Comparison of ENCODE assay signal across 17 cellular contexts in genomic region chr1:76083189-76083588, GRCh38.
DNase-seq lines count a peak whose midpoint lies in the region; ATAC-seq and TF ChIP-seq lines count a peak whose summit lies in the region.
"Had no signal": no experiment of that assay in that cellular context is flagged by ENCODE, and none has a peak within 500 bp of the region (broad histone marks: within the 10 kb centered on the region; RNA-seq: fewer than 3 reads in every experiment).

No MANE protein-coding gene starts in this region.

- H3K27me3 Mint-ChIP-seq in activated naive CD8-positive, alpha-beta T cell treated with anti-CD3 and anti-CD28 coated beads, Interleukin-2, amount 50 U/mL, for 24 hours = no peaks in the 10 kb centered on the region
- H3K27me3 Mint-ChIP-seq: activated CD8-positive, alpha-beta T cell treated with anti-CD3 and anti-CD28 coated beads for 36 hours; dendritic cell treated with granulocyte-macrophage colony-stimulating factor and Interleukin-4, amounts not matched to agents 40 ng/mL and 50 ng/mL, for 4 days; stimulated activated naive CD8-positive, alpha-beta T cell treated with anti-CD3 and anti-CD28 coated beads, Interleukin-15, Interleukin-2, amounts not matched to agents 100 ng/mL and 50 ng/mL, for 24 hours had no signal

- no peaks in the 10 kb centered on the region for H3K36me3 ChIP-seq in GM06990 (ENCODE audit: control insufficient read depth, insufficient read depth, low read length)

- intact Hi-C loops in head of caudate nucleus (cut with DNase I) = no loop called here

- DNase-seq in GM06990 (ENCODE audit: extremely low read depth, insufficient read length) (peak; percentile 9), NOMO-1 treated with dmso at 0.1 percent for 144 hours (lab: John Stamatoyannopoulos, UW; ENCODE audit: unreplicated experiment) (peak; percentile 26), head of caudate nucleus (peak; percentile 18 to 79 (median 57)), pons (ENCODE audit: low spot score) (peak; percentile 91), NCI-H1048 (lab: John Stamatoyannopoulos, UW) (no peak)
- DNase-seq in activated effector memory CD4-positive, alpha-beta T cell treated with Interleukin-2 at 50 U/mL for 16 hours = no peak
- no peak for DNase-seq in activated naive CD8-positive, alpha-beta T cell treated with anti-CD3 and anti-CD28 coated beads, Interleukin-2, amount 50 U/mL, for 24 hours
- DNase-seq: activated CD8-positive, alpha-beta T cell treated with anti-CD3 and anti-CD28 coated beads for 36 hours; islet precursor cell; NCI-H1436; NCI-H345; SK-N-SH; stimulated activated CD4-positive, alpha-beta T cell treated with anti-CD3 and anti-CD28 coated beads, Interleukin-12 subunit alpha, Interleukin-12 subunit beta, amount 100 ng/mL, for 4 hours had no signal

- H3K9me3 Mint-ChIP-seq in activated naive CD8-positive, alpha-beta T cell treated with anti-CD3 and anti-CD28 coated beads, Interleukin-2, amount 50 U/mL, for 24 hours = no peaks in the 10 kb centered on the region
- H3K9me3 Mint-ChIP-seq: activated CD8-positive, alpha-beta T cell treated with anti-CD3 and anti-CD28 coated beads for 36 hours; activated T-helper 1 cell treated with anti-CD3 and anti-CD28 coated beads, Interleukin-12 subunit alpha, Interleukin-12 subunit beta, Interleukin-2, Interleukin-4 antibody, amounts not matched to agents 30 ng/mL and 10 ng/mL and 1 ng/mL, durations not matched to agents 14 hours and 24 hours and 36 hours; dendritic cell treated with granulocyte-macrophage colony-stimulating factor and Interleukin-4, amounts not matched to agents 40 ng/mL and 50 ng/mL, for 4 days; stimulated activated naive CD8-positive, alpha-beta T cell treated with anti-CD3 and anti-CD28 coated beads, Interleukin-15, Interleukin-2, amounts not matched to agents 100 ng/mL and 50 ng/mL, for 24 hours had no signal

- no peak overlapping the region for H3K4me3 Mint-ChIP-seq in activated naive CD8-positive, alpha-beta T cell treated with anti-CD3 and anti-CD28 coated beads, Interleukin-2, amount 50 U/mL, for 24 hours
- H3K4me3 Mint-ChIP-seq: activated CD8-positive, alpha-beta T cell treated with anti-CD3 and anti-CD28 coated beads for 36 hours; activated T-helper 1 cell treated with anti-CD3 and anti-CD28 coated beads, Interleukin-12 subunit alpha, Interleukin-12 subunit beta, Interleukin-2, Interleukin-4 antibody, amounts not matched to agents 30 ng/mL and 10 ng/mL and 1 ng/mL, durations not matched to agents 14 hours and 24 hours and 36 hours; dendritic cell treated with granulocyte-macrophage colony-stimulating factor and Interleukin-4, amounts not matched to agents 40 ng/mL and 50 ng/mL, for 4 days; stimulated activated naive CD8-positive, alpha-beta T cell treated with anti-CD3 and anti-CD28 coated beads, Interleukin-15, Interleukin-2, amounts not matched to agents 100 ng/mL and 50 ng/mL, for 24 hours had no signal

- H3K27me3 ChIP-seq in GM06990 (replicated peaks; ENCODE audit: control insufficient read depth, insufficient read depth, low read length) = no peaks in the 10 kb centered on the region

- no peak overlapping the region for H3K4me3 ChIP-seq in GM06990 (replicated peaks; ENCODE audit: low read depth, low read length)

- no peak overlapping the region for H3K27ac Mint-ChIP-seq in activated naive CD8-positive, alpha-beta T cell treated with anti-CD3 and anti-CD28 coated beads, Interleukin-2, amount 50 U/mL, for 24 hours
- H3K27ac Mint-ChIP-seq: activated CD8-positive, alpha-beta T cell treated with anti-CD3 and anti-CD28 coated beads for 36 hours; activated T-helper 1 cell treated with anti-CD3 and anti-CD28 coated beads, Interleukin-12 subunit alpha, Interleukin-12 subunit beta, Interleukin-2, Interleukin-4 antibody, amounts not matched to agents 30 ng/mL and 10 ng/mL and 1 ng/mL, durations not matched to agents 14 hours and 24 hours and 36 hours; dendritic cell treated with granulocyte-macrophage colony-stimulating factor and Interleukin-4, amounts not matched to agents 40 ng/mL and 50 ng/mL, for 4 days; stimulated activated naive CD8-positive, alpha-beta T cell treated with anti-CD3 and anti-CD28 coated beads, Interleukin-15, Interleukin-2, amounts not matched to agents 100 ng/mL and 50 ng/mL, for 24 hours had no signal

- no peaks in the 10 kb centered on the region for H3K36me3 Mint-ChIP-seq in activated naive CD8-positive, alpha-beta T cell treated with anti-CD3 and anti-CD28 coated beads, Interleukin-2, amount 50 U/mL, for 24 hours (ENCODE audit: low read depth)

- peaks cover 9% of the 10 kb centered on the region for H3K4me1 Mint-ChIP-seq in activated naive CD8-positive, alpha-beta T cell treated with anti-CD3 and anti-CD28 coated beads, Interleukin-2, amount 50 U/mL, for 24 hours

- ATAC-seq in activated naive CD8-positive, alpha-beta T cell treated with anti-CD3 and anti-CD28 coated beads, Interleukin-2, amount 50 U/mL, for 24 hours = no peak
- no peak for ATAC-seq in HG02759 (IDR thresholded peaks at IDR 0.05; ENCODE audit: unreplicated experiment)
- ATAC-seq: activated CD8-positive, alpha-beta T cell treated with anti-CD3 and anti-CD28 coated beads for 36 hours had no signal

- no peak for TF ChIP-seq CTCF in GM06990 (IDR thresholded peaks at IDR 0.05; ENCODE audit: insufficient read depth, low read length, poor library complexity, severe bottlenecking)

Comparison
In these comparisons a context has a peak if more than half of its experiments do, and no peak if none do; other contexts are left out.
1. DNase-seq: peak in GM06990 (single experiment), NOMO-1 treated with dmso at 0.1 percent for 144 hours (single experiment), head of caudate nucleus (42 of 42) and pons (single experiment); none in activated effector memory CD4-positive, alpha-beta T cell treated with Interleukin-2 at 50 U/mL for 16 hours (single experiment), activated naive CD8-positive, alpha-beta T cell treated with anti-CD3 and anti-CD28 coated beads, Interleukin-2, amount 50 U/mL, for 24 hours (single experiment) and NCI-H1048 (single experiment).